ENCODE assay signal across 14 cellular contexts in genomic region chr3:183180105-183180763, GRCh38. TPM values are rescaled to one million over a fixed set of nuclear protein-coding genes. Genes with fewer than 3 reads are reported as not detected.
DNase-seq lines count a peak whose midpoint lies in the region; ATAC-seq and TF ChIP-seq lines count a peak whose summit lies in the region.
"Had no signal": no experiment of that assay in that cellular context is flagged by ENCODE, and none has a peak within 500 bp of the region (broad histone marks: within the 10 kb centered on the region; RNA-seq: fewer than 3 reads in every experiment).

No MANE protein-coding gene starts in this region.

- ATAC-seq in natural killer cell: no peak
- no peak for ATAC-seq in GM19324 (IDR thresholded peaks at IDR 0.05; ENCODE audit: low FRiP score, unreplicated experiment)

- no peaks in the 10 kb centered on the region for H3K9me3 ChIP-seq in GM23248 (ENCODE audit: low read depth)
- H3K9me3 ChIP-seq: heart right ventricle had no signal

- H3K18ac ChIP-seq in mesendoderm (ENCODE audit: low read length): no peak overlapping the region

- peaks cover 0 to 10% of the 10 kb centered on the region in 2 donors for H3K4me1 Mint-ChIP-seq in natural killer cell

- H3K27me3 ChIP-seq in GM23248 (replicated peaks; ENCODE audit: insufficient read depth): peaks cover 24% of the 10 kb centered on the region; the same call in 1 of the 2 replicates
- H3K27me3 ChIP-seq in mesendoderm (ENCODE audit: insufficient read depth, low read length, poor library complexity): no peaks in the 10 kb centered on the region

- no peak overlapping the region for H3K4ac ChIP-seq in mesendoderm (ENCODE audit: low read depth, low read length)

- TF ChIP-seq CTCF in natural killer cell (IDR thresholded peaks at IDR 0.05): no peak

- H3K27ac Mint-ChIP-seq in natural killer cell: no peak overlapping the region
- H3K27ac Mint-ChIP-seq: stimulated activated naive CD8-positive, alpha-beta T cell treated with anti-CD3 and anti-CD28 coated beads, Interleukin-15, amount 100 ng/mL, for 72 hours had no signal

- no peak overlapping the region for H4K5ac ChIP-seq in mesendoderm (ENCODE audit: low read length)

- H3K36me3 ChIP-seq in GM23248 (ENCODE audit: low read depth) (no peaks in the 10 kb centered on the region), mesendoderm (ENCODE audit: control insufficient read depth, insufficient read depth, low read length) (no peaks in the 10 kb centered on the region)
- H3K36me3 ChIP-seq: heart right ventricle had no signal

- H3K23ac ChIP-seq in mesendoderm (ENCODE audit: low read length): no peak overlapping the region

- H3K9ac ChIP-seq in GM23248 (no peak overlapping the region), mesendoderm (ENCODE audit: low read length) (no peak overlapping the region)

- H2BK120ac ChIP-seq in mesendoderm (ENCODE audit: low read depth, low read length): no peak overlapping the region

- WGBS in GM23248 (ENCODE audit: low coverage in 1 of 2, low lambda C conversion rate in 2 of 2, missing lambda C conversion rate in 2 of 2), 2 experiments: 50 to 65% methylated on average over 13 of the region's 13 CpGs
- no CpG with 5 or more reads among the region's 13 CpGs for WGBS in mesendoderm (ENCODE audit: extremely low coverage, insufficient coverage, low lambda C conversion rate)

- no peak overlapping the region for H2AK5ac ChIP-seq in mesendoderm (ENCODE audit: low read length)

- no peaks in the 10 kb centered on the region for H3K9me2 ChIP-seq in GM23248 (ENCODE audit: insufficient read depth)

- intact Hi-C loops in natural killer cell (cut with micrococcal nuclease): no loop called here

- H4K20me1 ChIP-seq in GM23248 (ENCODE audit: insufficient read depth): no peaks in the 10 kb centered on the region

- H2BK5ac ChIP-seq in mesendoderm (ENCODE audit: low read length): no peak overlapping the region

- no peak overlapping the region for H2BK15ac ChIP-seq in mesendoderm (replicated peaks; ENCODE audit: low read depth)

- H3K27me3 Mint-ChIP-seq in natural killer cell (ENCODE audit: low read depth in 2 of 2): peaks cover 32 to 39% of the 10 kb centered on the region in 2 donors

- H3K79me1 ChIP-seq in mesendoderm (ENCODE audit: low read length): no peaks in the 10 kb centered on the region

- peak overlapping the region; percentile 44 for H3K56ac ChIP-seq in mesendoderm (ENCODE audit: low read length)

- H3K79me2 ChIP-seq in GM23248 (ENCODE audit: insufficient read depth) (no peaks in the 10 kb centered on the region), mesendoderm (ENCODE audit: control insufficient read depth, insufficient read depth, low read length) (no peaks in the 10 kb centered on the region)

- peaks cover 3% of the 10 kb centered on the region; the same call in 1 of the 2 replicates for H3F3A ChIP-seq in GM23248 (ENCODE audit: insufficient read depth)

- H3K36me3 Mint-ChIP-seq in natural killer cell: no peaks in the 10 kb centered on the region

- H3K4me2 ChIP-seq in GM23248 (ENCODE audit: unreplicated experiment) (no peak overlapping the region), mesendoderm (ENCODE audit: low read length) (no peak overlapping the region)

- H3K4me1 ChIP-seq in GM23248 (ENCODE audit: insufficient read depth): peaks cover 5% of the 10 kb centered on the region
- peaks cover 2% of the 10 kb centered on the region for H3K4me1 ChIP-seq in mesendoderm (ENCODE audit: control insufficient read depth, low read depth, low read length)

- H3K9me3 Mint-ChIP-seq in natural killer cell: no peaks in the 10 kb centered on the region
- H3K9me3 Mint-ChIP-seq: stimulated activated naive CD8-positive, alpha-beta T cell treated with anti-CD3 and anti-CD28 coated beads, Interleukin-15, amount 100 ng/mL, for 72 hours had no signal

- H2AFZ ChIP-seq in GM23248: no peak overlapping the region; the same call in 1 of the 2 replicates

- DNase-seq in Ammon's horn (ENCODE audit: low spot score) (peak; percentile 55), GM23248 (peak; percentile 13), dermis blood vessel endothelial cell (peak; percentile 13), mesendoderm (peak; percentile 64), natural killer cell (no peak), RPMI8226 (no peak), NCI-H774 (lab: John Stamatoyannopoulos, UW) (no peak)
- DNase-seq: COR-L47; heart right ventricle; stimulated activated CD4-positive, alpha-beta T cell treated with anti-CD3 and anti-CD28 coated beads, Interleukin-1b, Interleukin-23, amount 100 ng/mL, for 48 hours; stimulated activated naive CD8-positive, alpha-beta T cell treated with anti-CD3 and anti-CD28 coated beads, Interleukin-15, amount 100 ng/mL, for 72 hours had no signal

- H3K4me3 ChIP-seq in GM23248 (no peak overlapping the region), mesendoderm (ENCODE audit: low read length) (no peak overlapping the region)

- H4K8ac ChIP-seq in mesendoderm (ENCODE audit: low read depth, low read length): no peak overlapping the region

- H3K4me3 Mint-ChIP-seq in natural killer cell: no peak overlapping the region

- no peak overlapping the region for H3K27ac ChIP-seq in GM23248
- no peak overlapping the region for H3K27ac ChIP-seq in mesendoderm (ENCODE audit: low read depth, low read length)
- H3K27ac ChIP-seq: heart right ventricle, HL-60 had no signal

- in situ Hi-C loops in GM23248 (cut with MboI): loop anchor here (5.0 kb wide), 1 partner anchor 207 kb away; no protein-coding TSS in a partner anchor

RNA-seq across cellular contexts. Expression of gene LAMP3, which starts 17.7 kb away (rescaled TPM):
- total RNA-seq in GM23248 (2014; rRNA removed; shearing (Covaris generic)): 0.65 TPM in 1 of 2 replicates, not detected in the other
- 0.08 TPM in 1 of 2 replicates, not detected in the other for polyA plus RNA-seq in GM23248 (2016; fragmentation: Nextera tagmentation; extraction: Ambion mirVana)
- 23.0 and 84.3 TPM in 2 replicates for total RNA-seq in dermis blood vessel endothelial cell
- polyA plus RNA-seq in mesendoderm (2013, experiment 1 of 2): 0.95 TPM
- 1.3 TPM for polyA plus RNA-seq in mesendoderm (2013, experiment 2 of 2)
- under 1 TPM; 0.14 to 0.56 (median 0.43) TPM for total RNA-seq in natural killer cell
- polyA plus RNA-seq: neural cell had no signal

Comparison
In these comparisons a context has a peak if more than half of its experiments do, and no peak if none do; other contexts are left out.
1. DNase-seq: peak in Ammon's horn (single experiment), GM23248 (single experiment), dermis blood vessel endothelial cell (single experiment) and mesendoderm (single experiment); none in natural killer cell (single experiment), RPMI8226 (single experiment) and NCI-H774 (single experiment).
2. RNA of gene LAMP3, which starts 17.7 kb away (total RNA-seq): 23.0 to 84.3 TPM in dermis blood vessel endothelial cell; 0.65 TPM in GM23248 and 0.14 to 0.56 TPM in natural killer cell; every median in the first group is over 10 times any median in the second.